Comparison of ENCODE assay signal across 16 cellular contexts in the genomic region with DNA sequence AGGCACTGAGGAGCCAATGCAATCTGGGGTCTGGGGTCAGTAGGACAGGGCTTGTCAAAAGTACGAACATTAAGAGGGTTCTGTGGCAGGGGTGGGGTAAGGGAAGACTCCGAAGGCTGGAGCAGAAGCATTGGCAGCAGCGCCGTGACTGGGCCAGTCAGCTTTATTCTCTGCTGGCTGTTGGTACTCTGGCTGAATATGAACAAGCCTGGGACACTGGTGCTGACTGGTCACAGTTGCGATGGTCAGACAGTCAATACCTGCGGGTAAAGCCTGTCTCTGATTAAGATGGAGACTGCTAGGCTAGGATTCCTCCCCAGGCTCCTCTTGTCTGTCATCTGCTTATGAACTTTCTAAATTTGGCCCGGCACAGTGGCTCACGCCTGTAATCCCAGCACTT. TPM values are rescaled to one million over a fixed set of nuclear protein-coding genes. Genes with fewer than 3 reads are reported as not detected.
DNase-seq lines count a peak whose midpoint lies in the region; ATAC-seq and TF ChIP-seq lines count a peak whose summit lies in the region.
"Had no signal": no experiment of that assay in that cellular context is flagged by ENCODE, and none has a peak within 500 bp of the region (broad histone marks: within the 10 kb centered on the region; RNA-seq: fewer than 3 reads in every experiment).

No MANE protein-coding gene starts in this region.

- H4K20me1 ChIP-seq in osteoblast (ENCODE audit: insufficient read depth, low read length), result no peaks in the 10 kb centered on the region

- no peak for TF ChIP-seq POLR2A in uterus (IDR thresholded peaks at IDR 0.05)
- TF ChIP-seq POLR2A in transverse colon (IDR thresholded peaks at IDR 0.05), result no peak
- TF ChIP-seq POLR2A in esophagus squamous epithelium (IDR thresholded peaks at IDR 0.05), result no peak

- no peaks in the 10 kb centered on the region for H3K27me3 ChIP-seq in right cardiac atrium (ENCODE audit: control insufficient read depth, insufficient read depth)
- H3K27me3 ChIP-seq in right atrium auricular region, result no peaks in the 10 kb centered on the region
- H3K27me3 ChIP-seq in osteoblast (ENCODE audit: insufficient read depth, low read length), result no peaks in the 10 kb centered on the region
- no peaks in the 10 kb centered on the region for H3K27me3 ChIP-seq in uterus
- no peaks in the 10 kb centered on the region for H3K27me3 ChIP-seq in transverse colon
- H3K27me3 ChIP-seq in esophagus squamous epithelium, result peaks cover 0 to 5% (median 0%) of the 10 kb centered on the region in 4 donors

- H3K36me3 ChIP-seq in right atrium auricular region (no peaks in the 10 kb centered on the region), osteoblast (ENCODE audit: insufficient read depth, low read length) (no peaks in the 10 kb centered on the region), uterus (no peaks in the 10 kb centered on the region), transverse colon (no peaks in the 10 kb centered on the region), esophagus squamous epithelium (no peaks in the 10 kb centered on the region)

- intact Hi-C loops in right cardiac atrium (cut with DNase I) (no loop called here), uterus (cut with DNase I; ENCODE audit: low total_unique reads) (no loop called here), transverse colon (cut with DNase I; ENCODE audit: low total_unique reads) (no loop called here), esophagus squamous epithelium (cut with DNase I) (no loop called here)

- H3K4me3 ChIP-seq in right cardiac atrium (ENCODE audit: low read length), result no peak overlapping the region
- H3K4me3 ChIP-seq in right atrium auricular region, result no peak overlapping the region
- H3K4me3 ChIP-seq in osteoblast (ENCODE audit: insufficient read depth, low read length), result no peak overlapping the region
- H3K4me3 ChIP-seq in uterus, result no peak overlapping the region
- H3K4me3 ChIP-seq in transverse colon, result no peak overlapping the region
- H3K4me3 ChIP-seq in esophagus squamous epithelium, result no peak overlapping the region
- H3K4me3 ChIP-seq: K562 had no signal

- in situ Hi-C loops in transverse colon (cut with MboI; ENCODE audit: low pct_ligation_motif_present in 1 of 4, low pct_unique_long_range_greater_than_20kb in 1 of 4, low sequenced_read_pairs in 3 of 4), result loop anchor here in 1 of 4 donors (25.0 kb wide), 1 partner anchor 206 kb away; no protein-coding TSS in a partner anchor

- H3K4me1 ChIP-seq in right cardiac atrium (ENCODE audit: control insufficient read depth, insufficient read depth, low read length) (peaks cover 13% of the 10 kb centered on the region), right atrium auricular region (peaks cover 0 to 22% of the 10 kb centered on the region in 2 donors), osteoblast (ENCODE audit: insufficient read depth, low read length) (peaks cover 51% of the 10 kb centered on the region), uterus (peaks cover 6 to 26% of the 10 kb centered on the region in 2 donors), transverse colon (peaks cover 23 to 45% (median 30%) of the 10 kb centered on the region in 4 donors), esophagus squamous epithelium (peaks cover 19 to 64% (median 48%) of the 10 kb centered on the region in 3 donors)

- no peak for DNase-seq in right cardiac atrium
- DNase-seq in right atrium auricular region (ENCODE audit: low spot score), result no peak
- DNase-seq in left lobe of liver (ENCODE audit: low spot score), result no peak
- DNase-seq in osteoblast (ENCODE audit: insufficient read length, low spot score, missing footprints), result no peak
- no peak for DNase-seq in uterus
- DNase-seq in transverse colon, result no peak
- no peak for DNase-seq in esophagus squamous epithelium (lab: John Stamatoyannopoulos, UW)
- DNase-seq: 8988T, DMS79 treated with DMSO at 0.1 percent for 48 hours, NCI-H1092, NCI-H1694, NCI-H345, SHP77 had no signal

- no peaks in the 10 kb centered on the region for H3K79me2 ChIP-seq in osteoblast (ENCODE audit: insufficient read depth, low read length)

- no peak for TF ChIP-seq EP300 in transverse colon (IDR thresholded peaks at IDR 0.05; ENCODE audit: low read depth)

- H3K4me2 ChIP-seq in osteoblast (ENCODE audit: insufficient read depth, low read length), result no peak overlapping the region

- H2AFZ ChIP-seq in osteoblast (ENCODE audit: low read length), result no peak overlapping the region

- H3K27ac ChIP-seq in right cardiac atrium (ENCODE audit: low read length) (peak overlapping the region; percentile 22), right atrium auricular region (no peak overlapping the region), osteoblast (ENCODE audit: low read depth, low read length) (peak overlapping the region; percentile 18), uterus (peak overlapping the region; percentile 38 to 69), transverse colon (no peak overlapping the region), esophagus squamous epithelium (no peak overlapping the region)

- ATAC-seq in right cardiac atrium (no peak), left lobe of liver (peak; percentile 29), GM18868 (IDR thresholded peaks at IDR 0.05; ENCODE audit: unreplicated experiment) (no peak)
- ATAC-seq: HCT116, K562 had no signal

- H3K9me3 ChIP-seq in right cardiac atrium (ENCODE audit: control insufficient read depth, low read length), result no peaks in the 10 kb centered on the region
- H3K9me3 ChIP-seq in right atrium auricular region, result no peaks in the 10 kb centered on the region
- H3K9me3 ChIP-seq in osteoblast (ENCODE audit: low read depth, low read length), result no peaks in the 10 kb centered on the region
- H3K9me3 ChIP-seq in uterus, result no peaks in the 10 kb centered on the region
- no peaks in the 10 kb centered on the region for H3K9me3 ChIP-seq in transverse colon
- no peaks in the 10 kb centered on the region for H3K9me3 ChIP-seq in esophagus squamous epithelium

- TF ChIP-seq CTCF in right atrium auricular region (IDR thresholded peaks at IDR 0.05) (no peak), osteoblast (IDR thresholded peaks at IDR 0.05; ENCODE audit: extremely low read depth, low read depth, low read length) (no peak), uterus (IDR thresholded peaks at IDR 0.05) (no peak), transverse colon (IDR thresholded peaks at IDR 0.05) (no peak), esophagus squamous epithelium (IDR thresholded peaks at IDR 0.05) (no peak)

- WGBS in right cardiac atrium, result 89% methylated on average over 8 of the region's 8 CpGs
- WGBS in transverse colon (ENCODE audit: low coverage in 1 of 2), 2 donors, result 93% methylated on average over 8 of the region's 8 CpGs; no CpG with 5 or more reads in 1 of the 2 donors
- WGBS in esophagus squamous epithelium, 2 donors, result 92 to 96% methylated on average over 6 to 8 of the region's 8 CpGs

RNA-seq across cellular contexts. Expression of a gene that starts 24.3 kb away (rescaled TPM):
- total RNA-seq in right cardiac atrium (10 to 100 TPM; 37.5 to 48.3 (median 42.7) TPM), right atrium auricular region (10 to 100 TPM; 39.7 to 44.4 TPM), left lobe of liver (47.2 TPM), osteoblast (67.3 and 88.1 TPM in 2 replicates), uterus (100 to 1,000 TPM in 1 of 4 donors, 10 to 100 TPM in 3; 27.2 to 110 (median 47.5) TPM), transverse colon (100 to 1,000 TPM in 1 of 4 donors, 10 to 100 TPM in 3; 58.5 to 104 (median 72.7) TPM), esophagus squamous epithelium (10 to 100 TPM in 2 of 4 donors, 1 to 10 TPM in 2; 6.6 to 16.0 (median 9.6) TPM)
- polyA plus RNA-seq in right cardiac atrium, result 19.7 TPM
- polyA plus RNA-seq: K562 had no signal

Comparison
In these comparisons a context has a peak if more than half of its experiments do, and no peak if none do; other contexts are left out.
1. H3K27ac ChIP-seq: peak in right cardiac atrium (single experiment), osteoblast (single experiment) and uterus (2 of 2); none in right atrium auricular region (0 of 2), transverse colon (0 of 4) and esophagus squamous epithelium (0 of 4).